ENCODE assay signal across 8 cellular contexts in the genomic region with DNA sequence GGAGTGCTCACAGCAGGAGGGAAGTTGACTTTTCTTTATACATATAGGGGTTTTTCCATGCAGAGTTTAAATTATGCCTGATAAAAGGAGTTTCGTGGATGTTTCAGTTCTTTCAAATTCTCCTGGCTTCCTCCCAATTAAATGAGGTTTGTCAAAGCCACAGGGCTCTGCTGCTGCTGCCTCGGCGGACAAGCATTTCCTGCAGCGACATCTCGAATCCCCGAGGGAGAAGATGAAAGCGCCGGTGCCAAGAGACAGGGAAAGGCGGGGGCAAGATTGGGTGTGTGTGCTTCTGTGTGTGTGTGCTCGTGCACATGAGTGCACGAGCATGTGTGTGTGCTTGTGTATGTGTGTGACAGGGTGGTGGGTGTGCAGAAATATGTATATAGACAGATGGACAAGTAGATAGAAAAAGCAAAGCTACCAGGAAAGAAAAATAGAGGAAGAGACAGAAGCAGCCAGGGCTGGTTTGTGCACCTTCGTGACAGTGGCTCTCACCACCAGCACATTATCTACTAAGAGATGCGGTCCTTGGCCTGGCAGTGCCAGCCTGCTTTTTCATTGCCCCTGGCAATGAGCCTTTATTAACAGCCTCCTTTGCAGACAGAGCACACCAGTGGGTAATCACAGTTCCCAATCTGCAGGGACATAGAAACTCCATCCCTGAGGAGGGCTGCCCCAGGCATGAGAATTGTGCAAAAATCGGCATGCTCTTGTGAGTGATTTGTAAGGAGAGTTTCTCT.
DNase-seq lines count a peak whose midpoint lies in the region; ATAC-seq, FAIRE-seq and TF ChIP-seq lines count a peak whose summit lies in the region.

No MANE protein-coding gene starts in this region.

- DNase-seq in activated gamma-delta T cell treated with Interleukin-2 at 50 U/mL for 16 hours: peak; percentile 4
- no peak for DNase-seq in activated gamma-delta T cell (lab: John Stamatoyannopoulos, UW)
- DNase-seq in NB4 (ENCODE audit: low read depth): peak; percentile 84
- DNase-seq in astrocyte of the cerebellum (ENCODE audit: low read depth): peak; percentile 59
- no peak for DNase-seq in osteoblast (ENCODE audit: insufficient read length, low spot score, missing footprints)
- no peak for DNase-seq in RCC 7860 (ENCODE audit: low spot score)
- DNase-seq in DMS53 (lab: John Stamatoyannopoulos, UW): no peak

- no peaks in the 10 kb centered on the region for H4K20me1 ChIP-seq in osteoblast (ENCODE audit: insufficient read depth, low read length)

- no peak overlapping the region for H2AFZ ChIP-seq in osteoblast (ENCODE audit: low read length)

- H3K9me3 ChIP-seq in osteoblast (ENCODE audit: low read depth, low read length): no peaks in the 10 kb centered on the region

- peak overlapping the region; percentile 36 for H3K27ac ChIP-seq in osteoblast (ENCODE audit: low read depth, low read length)

- peak overlapping the region; percentile 75 for H3K4me2 ChIP-seq in osteoblast (ENCODE audit: insufficient read depth, low read length)

- H3K79me2 ChIP-seq in osteoblast (ENCODE audit: insufficient read depth, low read length): no peaks in the 10 kb centered on the region

- FAIRE-seq in RCC 7860 (lab: Jason Lieb, UNC): no peak

- in situ Hi-C loops in astrocyte of the cerebellum (cut with HindIII; ENCODE audit: low sequenced_read_pairs): no loop called here

- H3K36me3 ChIP-seq in osteoblast (ENCODE audit: insufficient read depth, low read length): no peaks in the 10 kb centered on the region

- H3K4me1 ChIP-seq in osteoblast (ENCODE audit: insufficient read depth, low read length): peaks cover 51% of the 10 kb centered on the region

- no peak for TF ChIP-seq CTCF in NB4 (IDR thresholded peaks at IDR 0.05; ENCODE audit: low read depth, low read length)
- no peak for TF ChIP-seq CTCF in astrocyte of the cerebellum (IDR thresholded peaks at IDR 0.05; ENCODE audit: low read depth, low read length, missing control alignments)
- no peak for TF ChIP-seq CTCF in osteoblast (IDR thresholded peaks at IDR 0.05; ENCODE audit: extremely low read depth, low read depth, low read length)

- no peak for ATAC-seq in HG03378 (IDR thresholded peaks at IDR 0.05; ENCODE audit: unreplicated experiment)

- no peak for TF ChIP-seq POLR2A in NB4 (IDR thresholded peaks at IDR 0.05; ENCODE audit: extremely low read depth, insufficient read length)

- no peaks in the 10 kb centered on the region for H3K27me3 ChIP-seq in osteoblast (ENCODE audit: insufficient read depth, low read length)

- peak overlapping the region; percentile 40 for H3K4me3 ChIP-seq in NB4 (ENCODE audit: low read depth, low read length)
- H3K4me3 ChIP-seq in astrocyte of the cerebellum (ENCODE audit: low read depth, low read length): no peak overlapping the region
- H3K4me3 ChIP-seq in osteoblast (ENCODE audit: insufficient read depth, low read length): peak overlapping the region; percentile 56

Comparison
In these comparisons a context has a peak if more than half of its experiments do, and no peak if none do; other contexts are left out.
1. DNase-seq: peak in activated gamma-delta T cell treated with Interleukin-2 at 50 U/mL for 16 hours (single experiment), NB4 (single experiment) and astrocyte of the cerebellum (single experiment); none in activated gamma-delta T cell (single experiment), osteoblast (single experiment), RCC 7860 (single experiment) and DMS53 (single experiment).